Comparison of ENCODE assay signal across 1 cellular context in the genomic region with DNA sequence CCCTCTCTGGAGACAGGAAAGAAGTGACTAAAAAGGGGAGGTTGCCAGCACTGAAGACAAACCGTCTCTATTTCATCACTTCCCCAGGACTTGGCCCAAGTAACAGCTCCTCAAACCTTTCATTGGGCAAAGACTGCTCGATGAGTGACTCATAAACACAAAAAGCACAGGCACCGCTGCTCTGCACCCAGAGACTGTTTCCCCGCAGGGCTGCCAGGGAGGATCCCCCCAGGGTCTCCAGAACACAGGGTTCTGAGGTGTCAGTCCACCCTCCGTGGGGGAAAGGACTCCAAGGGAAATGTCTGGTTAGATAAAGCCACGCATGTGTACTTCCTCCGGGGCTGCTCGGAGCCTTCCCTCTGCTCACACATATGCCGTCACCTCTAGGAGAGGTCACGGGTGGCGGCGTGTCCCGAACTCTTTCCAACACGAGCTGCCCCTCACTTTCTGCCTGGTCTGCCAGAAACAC.
TF ChIP-seq lines count a peak whose summit lies in the region.

No MANE protein-coding gene starts in this region.

TF ChIP-seq in WTC11, 78 proteins besides CTCF, POLR2A, EP300 and RAD21 (continued from another document):
- TF ChIP-seq MYBL2 (CRISPR knock-in tag; IDR thresholded peaks at IDR 0.05) (no peak), ZBTB21 (CRISPR knock-in tag; IDR thresholded peaks at IDR 0.05; ENCODE audit: borderline replicate concordance) (no peak)
